In genomic region chr5:98929982-98930355, GRCh38 we compare ENCODE assay signal across 8 cellular contexts. TPM values are rescaled to one million over a fixed set of nuclear protein-coding genes. Genes with fewer than 3 reads are reported as not detected.
DNase-seq lines count a peak whose midpoint lies in the region; ATAC-seq, FAIRE-seq and TF ChIP-seq lines count a peak whose summit lies in the region.

No MANE protein-coding gene starts in this region.

- H3K27me3 ChIP-seq in cardiac muscle cell, result no peaks in the 10 kb centered on the region
- H3K27me3 ChIP-seq in GM12878 (replicated peaks in 1 of 2; ENCODE audit: control insufficient read depth in 2 of 2, insufficient read depth in 2 of 2, low read length in 1 of 2), result no peaks in the 10 kb centered on the region
- no peaks in the 10 kb centered on the region for H3K27me3 ChIP-seq in lung (ENCODE audit: control insufficient read depth, insufficient read depth)
- H3K27me3 ChIP-seq in uterus, result no peaks in the 10 kb centered on the region

- peak in 1 of 2 donors; percentile 5 for DNase-seq in cardiac muscle cell (ENCODE audit: low read depth in 1 of 2, low spot score in 1 of 2)
- no peak for DNase-seq in left ventricle myocardium superior
- no peak for DNase-seq in GM12878 (ENCODE audit: low read depth, low spot score)
- no peak for DNase-seq in lung (ENCODE audit: low spot score)
- no peak for DNase-seq in uterus
- DNase-seq in H4 (ENCODE audit: low spot score), result no peak
- no peak for DNase-seq in GM19238 (ENCODE audit: insufficient read length, low spot score)

- TF ChIP-seq CTCF in cardiac muscle cell (IDR thresholded peaks at IDR 0.05; ENCODE audit: low read depth, low read length) (no peak), GM12878 (IDR thresholded peaks at IDR 0.05 in 2 of 3, conservative IDR thresholded peaks at IDR 0.05 in 1 of 3; ENCODE audit: control insufficient read depth in 2 of 3, extremely low read depth in 1 of 3, insufficient read depth in 1 of 3, low read depth in 3 of 3, low read length in 3 of 3) (no peak), lung (IDR thresholded peaks at IDR 0.05; ENCODE audit: control extremely low read depth, extremely low read depth) (no peak), uterus (IDR thresholded peaks at IDR 0.05) (no peak)

- TF ChIP-seq POLR2A in GM12878 (IDR thresholded peaks at IDR 0.05; ENCODE audit: low read depth, low read length) (no peak), uterus (IDR thresholded peaks at IDR 0.05) (no peak)

- H3K4me3 ChIP-seq in cardiac muscle cell, result peak overlapping the region; percentile 67
- peak overlapping the region; percentile 95 for H3K4me3 ChIP-seq in GM12878
- peak overlapping the region; percentile 28 for H3K4me3 ChIP-seq in lung
- peak overlapping the region; percentile 89 for H3K4me3 ChIP-seq in uterus

- H4K20me1 ChIP-seq in GM12878 (ENCODE audit: control insufficient read depth, insufficient read depth), result no peaks in the 10 kb centered on the region

- H3K9me3 ChIP-seq in cardiac muscle cell (ENCODE audit: low read depth), result no peaks in the 10 kb centered on the region
- no peaks in the 10 kb centered on the region for H3K9me3 ChIP-seq in GM12878 (replicated peaks; ENCODE audit: control insufficient read depth, insufficient read depth, low read length)
- no peaks in the 10 kb centered on the region for H3K9me3 ChIP-seq in lung (ENCODE audit: control insufficient read depth in 2 of 2, insufficient read depth in 1 of 2, low read length in 1 of 2)
- no peaks in the 10 kb centered on the region for H3K9me3 ChIP-seq in uterus

- intact Hi-C loops in left ventricle myocardium superior (cut with micrococcal nuclease), result no loop called here
- intact Hi-C loops in GM12878 (cut with micrococcal nuclease; ENCODE audit: unreplicated experiment), result loop anchor here (1.0 to 10.0 kb wide), 5 partner anchors 77 to 1993 kb away; partner anchors contain the start of genes LNPEP, RIOK2 and ST8SIA4
- intact Hi-C loops in uterus (cut with DNase I; ENCODE audit: low total_unique reads), result loop anchor here (10.0 kb wide), 1 partner anchor 155 kb away; the partner anchor contains the start of gene RGMB

- H3K4me2 ChIP-seq in GM12878 (ENCODE audit: control insufficient read depth, insufficient read depth), result peak overlapping the region; percentile 91

- no peak for TF ChIP-seq RAD21 in GM12878 (IDR thresholded peaks at IDR 0.05; ENCODE audit: insufficient read depth, low read depth, low read length)

- no peak for FAIRE-seq in GM12878 (lab: Jason Lieb, UNC)

- RAD21 ChIA-PET in GM12878 (lab: Charles Lee; ENCODE audit: unreplicated experiment), result interaction anchor here (0.8 to 2.8 kb wide), 10 partner anchors 17 to 131 kb away, joined by 3 to 7 read pairs (median 4); no protein-coding TSS in a partner anchor

- ATAC-seq in left ventricle myocardium superior (no peak), GM12878 (no peak), lung (ENCODE audit: insufficient read depth, low FRiP score) (no peak), HG02852 (IDR thresholded peaks at IDR 0.05; ENCODE audit: unreplicated experiment) (no peak)

- WGBS in GM12878 (ENCODE audit: insufficient coverage, insufficient replicate concordance, low lambda C conversion rate, missing lambda C conversion rate), result 3% methylated on average over 10 of the region's 10 CpGs
- 17 to 27% methylated on average over 10 of the region's 10 CpGs for WGBS in lung, 2 donors

- peak overlapping the region; percentile 98 for H3K9ac ChIP-seq in GM12878 (ENCODE audit: control insufficient read depth, insufficient read depth, low read length)

- H3K27ac ChIP-seq in cardiac muscle cell, result peak overlapping the region; percentile 96
- peak overlapping the region; percentile 99 for H3K27ac ChIP-seq in GM12878 (ENCODE audit: control insufficient read depth, insufficient read depth)
- H3K27ac ChIP-seq in lung (ENCODE audit: low read depth in 1 of 2, low read length in 1 of 2), result peak overlapping the region; percentile 61
- H3K27ac ChIP-seq in uterus, result peak overlapping the region; percentile 98 to 100

- POLR2A ChIA-PET in GM12878 (lab: Charles Lee), result interaction anchor here (0.6 to 2.9 kb wide), 10 partner anchors 9 to 129 kb away, joined by 3 to 23 read pairs (median 4); no protein-coding TSS in a partner anchor

- H3K79me2 ChIP-seq in GM12878 (ENCODE audit: control insufficient read depth, insufficient read depth, low read length), result peaks cover 64% of the 10 kb centered on the region

- H3K36me3 ChIP-seq in cardiac muscle cell (peaks cover 11% of the 10 kb centered on the region), GM12878 (ENCODE audit: control insufficient read depth in 2 of 2, insufficient read depth in 2 of 2, low read length in 1 of 2) (peaks cover 0 to under 1% of the 10 kb centered on the region in 2 experiments; a peak in 1 of 4 replicates), lung (ENCODE audit: control insufficient read depth in 2 of 2, insufficient read depth in 2 of 2, low read length in 2 of 2) (no peaks in the 10 kb centered on the region), uterus (no peaks in the 10 kb centered on the region)

- peaks cover 9% of the 10 kb centered on the region for H3K4me1 ChIP-seq in cardiac muscle cell (ENCODE audit: low read depth)
- H3K4me1 ChIP-seq in GM12878 (ENCODE audit: control insufficient read depth, insufficient read depth, low read length), result peaks cover 19% of the 10 kb centered on the region
- peaks cover 0 to 15% of the 10 kb centered on the region in 2 donors for H3K4me1 ChIP-seq in lung (ENCODE audit: control insufficient read depth in 2 of 2, insufficient read depth in 2 of 2, low read length in 2 of 2)
- peaks cover 0 to 14% of the 10 kb centered on the region in 2 donors for H3K4me1 ChIP-seq in uterus

- in situ Hi-C loops in GM12878 (cut with MboI), result loop anchor here (5.0 kb wide), 1 partner anchor 97 kb away; no protein-coding TSS in a partner anchor

- no peak for TF ChIP-seq EP300 in GM12878 (IDR thresholded peaks at IDR 0.05; ENCODE audit: borderline replicate concordance in 1 of 2, control insufficient read depth in 1 of 2, low read depth in 2 of 2, low read length in 2 of 2)

- CTCF ChIA-PET in GM12878 (lab: Yijun Ruan, JAX), result interaction anchor here (0.8 to 1.1 kb wide), 4 partner anchors 9 to 97 kb away, joined by 3 to 6 read pairs (median 3); no protein-coding TSS in a partner anchor

- no peak overlapping the region for H2AFZ ChIP-seq in GM12878 (ENCODE audit: control insufficient read depth, low read depth, low read length)

- SMC1A ChIA-PET in GM12878 (lab: Charles Lee; ENCODE audit: uncharacterized antibody, unreplicated experiment), result interaction anchor here (0.8 to 4.7 kb wide), 10 partner anchors 10 to 102 kb away, joined by 3 to 39 read pairs (median 3); no protein-coding TSS in a partner anchor

- no TSS peak for BruUV-seq in GM12878 (replicated peaks; lab: Mats Ljungman, UMichigan)

TF ChIP-seq in GM12878, 131 proteins besides CTCF, POLR2A, EP300 and RAD21:
- TF ChIP-seq ZNF274 (IDR thresholded peaks at IDR 0.05; ENCODE audit: insufficient read depth, insufficient read length), result no peak
- no peak for TF ChIP-seq EGR1 (IDR thresholded peaks at IDR 0.05; ENCODE audit: borderline replicate concordance in 1 of 2, low read depth in 2 of 2, low read length in 2 of 2)
- no peak for TF ChIP-seq MTA3 (IDR thresholded peaks at IDR 0.05; ENCODE audit: borderline replicate concordance, low read length)
- no peak for TF ChIP-seq TARDBP (IDR thresholded peaks at IDR 0.05; ENCODE audit: borderline replicate concordance)
TF ChIP-seq in GM12878: peak in this region for 0.

RNA-seq across cellular contexts. Expression of gene CHD1, which starts 1.2 kb away (rescaled TPM):
- 27.9 and 47.2 TPM in 2 replicates for total RNA-seq in cardiac muscle cell
- 11.4 and 18.2 TPM in 2 replicates for polyA plus RNA-seq in cardiac muscle cell
- total RNA-seq in left ventricle myocardium superior, result 11.5 TPM
- total RNA-seq in GM12878 (2013; cell fraction: nucleolus; rRNA removed), result 314 and 338 TPM in 2 replicates
- total RNA-seq in GM12878 (2014; rRNA removed), result 71.5 and 86.9 TPM in 2 replicates
- 152 and 158 TPM in 2 replicates for total RNA-seq in GM12878 (2014; rRNA removed; fragmentation: Illumina TruSeq; extraction: Trizol)
- total RNA-seq in GM12878 (2021), result 56.4 and 57.8 TPM in 2 replicates
- 13.4 TPM for polyA plus RNA-seq in GM12878 (2011; ENCODE audit: low read depth)
- polyA plus RNA-seq in GM12878 (2011; rRNA removed), result 44.5 and 67.1 TPM in 2 replicates
- 15.0 and 17.8 TPM in 2 replicates for polyA plus RNA-seq in GM12878 (2011; cell fraction: cytosol; rRNA removed)
- 82.9 and 98.6 TPM in 2 replicates for polyA plus RNA-seq in GM12878 (2011; cell fraction: nucleus; rRNA removed)
- 22.4 and 25.9 TPM in 2 replicates for polyA plus RNA-seq in GM12878 (2012)
- polyA plus RNA-seq in GM12878 (2014; fragmentation: Illumina TruSeq; extraction: Trizol), result 102 and 123 TPM in 2 replicates
- polyA plus RNA-seq in GM12878 (2014; fragmentation: Nextera tagmentation; extraction: Ambion mirVana), result 10 to 100 TPM; 25.5 to 32.1 TPM
- 56.9 and 66.5 TPM in 2 replicates for polyA plus RNA-seq in GM12878 (2014; rRNA removed)
- polyA plus RNA-seq in GM12878 (2016; fragmentation: Nextera tagmentation; extraction: Ambion mirVana), result 10 to 100 TPM; 29.3 to 29.4 TPM
- polyA minus RNA-seq in GM12878 (2011; rRNA and poly(A)+ RNA removed), result 45.0 and 65.0 TPM in 2 replicates
- 21.8 and 23.8 TPM in 2 replicates for polyA minus RNA-seq in GM12878 (2011; cell fraction: cytosol; rRNA and poly(A)+ RNA removed)
- polyA minus RNA-seq in GM12878 (2011; cell fraction: nucleus; rRNA and poly(A)+ RNA removed), result 75.1 and 105 TPM in 2 replicates
- 100 to 1,000 TPM in 1 of 2 donors, 10 to 100 TPM in 1; 26.0 to 126 TPM for total RNA-seq in lung
- 10 to 100 TPM; 17.8 to 19.1 TPM for polyA plus RNA-seq in lung
- total RNA-seq in uterus, result 100 to 1,000 TPM in 1 of 4 donors, 10 to 100 TPM in 3; 27.4 to 149 (median 63.6) TPM
- 27.7 and 52.1 TPM in 2 replicates for total RNA-seq in H4 (2014; rRNA removed; shearing (Covaris generic))

Comparison
In these comparisons a context has a peak if more than half of its experiments do, and no peak if none do; other contexts are left out.
1. H3K4me3 ChIP-seq: peak in every context shown above with its lines; median percentile 95 in GM12878; 89 in uterus; 67 in cardiac muscle cell; 28 in lung.